ENCODE assay signal across 2 cellular contexts in the genomic region with DNA sequence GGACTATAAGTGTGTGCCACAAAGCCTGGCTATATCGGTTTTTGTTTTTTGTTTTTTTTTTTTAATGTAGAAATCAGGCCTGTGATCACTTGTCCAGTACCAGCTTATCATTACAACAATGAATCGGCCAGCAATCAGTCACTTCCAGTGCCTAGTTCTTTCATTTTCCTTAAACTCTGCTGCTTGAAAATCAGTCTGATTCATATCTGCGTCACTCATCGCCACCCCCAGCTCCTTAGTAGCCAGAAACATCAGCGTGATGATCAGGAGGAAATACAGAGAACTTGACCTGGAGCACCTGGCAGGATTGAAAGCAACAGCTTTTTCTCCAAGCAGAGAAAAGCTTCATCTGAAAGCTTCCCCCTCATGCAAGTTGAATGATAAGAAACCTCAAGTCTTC.
A peak's percentile ranks its signal among the peaks of the same experiment; 100 is the strongest.
TF ChIP-seq lines count a peak whose summit lies in the region.

No MANE protein-coding gene starts in this region.

TF ChIP-seq in A549, 52 proteins besides CTCF, POLR2A, EP300 and RAD21 (continued from another document and continues in another):
- TF ChIP-seq, protein P1, sequence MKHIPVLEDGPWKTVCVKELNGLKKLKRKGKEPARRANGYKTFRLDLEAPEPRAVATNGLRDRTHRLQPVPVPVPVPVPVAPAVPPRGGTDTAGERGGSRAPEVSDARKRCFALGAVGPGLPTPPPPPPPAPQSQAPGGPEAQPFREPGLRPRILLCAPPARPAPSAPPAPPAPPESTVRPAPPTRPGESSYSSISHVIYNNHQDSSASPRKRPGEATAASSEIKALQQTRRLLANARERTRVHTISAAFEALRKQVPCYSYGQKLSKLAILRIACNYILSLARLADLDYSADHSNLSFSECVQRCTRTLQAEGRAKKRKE (CRISPR knock-in tag; IDR thresholded peaks at IDR 0.05; ENCODE audit: low read depth), result peak; percentile 44; the same call in 1 of the 2 replicates
- TF ChIP-seq, protein P2, sequence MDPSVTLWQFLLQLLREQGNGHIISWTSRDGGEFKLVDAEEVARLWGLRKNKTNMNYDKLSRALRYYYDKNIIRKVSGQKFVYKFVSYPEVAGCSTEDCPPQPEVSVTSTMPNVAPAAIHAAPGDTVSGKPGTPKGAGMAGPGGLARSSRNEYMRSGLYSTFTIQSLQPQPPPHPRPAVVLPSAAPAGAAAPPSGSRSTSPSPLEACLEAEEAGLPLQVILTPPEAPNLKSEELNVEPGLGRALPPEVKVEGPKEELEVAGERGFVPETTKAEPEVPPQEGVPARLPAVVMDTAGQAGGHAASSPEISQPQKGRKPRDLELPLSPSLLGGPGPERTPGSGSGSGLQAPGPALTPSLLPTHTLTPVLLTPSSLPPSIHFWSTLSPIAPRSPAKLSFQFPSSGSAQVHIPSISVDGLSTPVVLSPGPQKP (IDR thresholded peaks at IDR 0.05; ENCODE audit: low read depth, low read length), result no peak
- TF ChIP-seq CHD2 (IDR thresholded peaks at IDR 0.05; ENCODE audit: low read length, partially characterized antibody) (no peak), ZFP36 (IDR thresholded peaks at IDR 0.05; ENCODE audit: borderline replicate concordance, partially characterized antibody) (no peak), ZSCAN20 (CRISPR knock-in tag; IDR thresholded peaks at IDR 0.05) (no peak), TP53 (CRISPR knock-in tag; IDR thresholded peaks at IDR 0.05) (no peak), HOXA7 (CRISPR knock-in tag; IDR thresholded peaks at IDR 0.05) (no peak), TFCP2L1 (CRISPR knock-in tag; IDR thresholded peaks at IDR 0.05) (no peak), ZNF302 (CRISPR knock-in tag; IDR thresholded peaks at IDR 0.05) (no peak), FOSB (CRISPR knock-in tag; IDR thresholded peaks at IDR 0.05) (no peak), HOXB13 (CRISPR knock-in tag; IDR thresholded peaks at IDR 0.05; ENCODE audit: low read depth) (0 out of 2 replicates have a peak, but pooled peaks have one; percentile 38), MAZ (IDR thresholded peaks at IDR 0.05; ENCODE audit: borderline replicate concordance, low read depth, low read length) (no peak), PHF8 (IDR thresholded peaks at IDR 0.05; ENCODE audit: borderline replicate concordance, low read depth) (no peak), CEBPB (IDR thresholded peaks at IDR 0.05) (no peak; a peak in 1 of 4 replicates), JUN (IDR thresholded peaks at IDR 0.05) (peak; percentile 18 to 57; a peak in 2 of 5 replicates), NFE2L2 (conservative IDR thresholded peaks at IDR 0.05; ENCODE audit: low read length) (no peak), CBX2 (IDR thresholded peaks at IDR 0.05; ENCODE audit: borderline replicate concordance, low read depth) (no peak), EHMT2 (IDR thresholded peaks at IDR 0.05; ENCODE audit: low read depth) (no peak), HOXB5 (CRISPR knock-in tag; IDR thresholded peaks at IDR 0.05) (no peak), HDAC2 (IDR thresholded peaks at IDR 0.05) (no peak), FOSL2 (IDR thresholded peaks at IDR 0.05) (peak; percentile 83), FOSL2 (CRISPR knock-in tag; IDR thresholded peaks at IDR 0.05) (peak; percentile 80), KDM1A (IDR thresholded peaks at IDR 0.05; ENCODE audit: low read depth) (no peak), CHD4 (IDR thresholded peaks at IDR 0.05; ENCODE audit: borderline replicate concordance) (no peak), EHF (CRISPR knock-in tag; IDR thresholded peaks at IDR 0.05) (no peak), JUNB (IDR thresholded peaks at IDR 0.05) (peak; percentile 73), SMC3 (IDR thresholded peaks at IDR 0.05) (peak; percentile 29; the same call in 2 of the 3 replicates), POLR2AphosphoS2 (conservative IDR thresholded peaks at IDR 0.05; ENCODE audit: low read length) (no peak), KDM5A (IDR thresholded peaks at IDR 0.05) (no peak)
- TF ChIP-seq, protein P3, sequence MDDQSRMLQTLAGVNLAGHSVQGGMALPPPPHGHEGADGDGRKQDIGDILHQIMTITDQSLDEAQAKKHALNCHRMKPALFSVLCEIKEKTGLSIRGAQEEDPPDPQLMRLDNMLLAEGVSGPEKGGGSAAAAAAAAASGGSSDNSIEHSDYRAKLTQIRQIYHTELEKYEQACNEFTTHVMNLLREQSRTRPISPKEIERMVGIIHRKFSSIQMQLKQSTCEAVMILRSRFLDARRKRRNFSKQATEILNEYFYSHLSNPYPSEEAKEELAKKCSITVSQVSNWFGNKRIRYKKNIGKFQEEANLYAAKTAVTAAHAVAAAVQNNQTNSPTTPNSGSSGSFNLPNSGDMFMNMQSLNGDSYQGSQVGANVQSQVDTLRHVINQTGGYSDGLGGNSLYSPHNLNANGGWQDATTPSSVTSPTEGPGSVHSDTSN (IDR thresholded peaks at IDR 0.05), result no peak
- TF ChIP-seq, protein P4, sequence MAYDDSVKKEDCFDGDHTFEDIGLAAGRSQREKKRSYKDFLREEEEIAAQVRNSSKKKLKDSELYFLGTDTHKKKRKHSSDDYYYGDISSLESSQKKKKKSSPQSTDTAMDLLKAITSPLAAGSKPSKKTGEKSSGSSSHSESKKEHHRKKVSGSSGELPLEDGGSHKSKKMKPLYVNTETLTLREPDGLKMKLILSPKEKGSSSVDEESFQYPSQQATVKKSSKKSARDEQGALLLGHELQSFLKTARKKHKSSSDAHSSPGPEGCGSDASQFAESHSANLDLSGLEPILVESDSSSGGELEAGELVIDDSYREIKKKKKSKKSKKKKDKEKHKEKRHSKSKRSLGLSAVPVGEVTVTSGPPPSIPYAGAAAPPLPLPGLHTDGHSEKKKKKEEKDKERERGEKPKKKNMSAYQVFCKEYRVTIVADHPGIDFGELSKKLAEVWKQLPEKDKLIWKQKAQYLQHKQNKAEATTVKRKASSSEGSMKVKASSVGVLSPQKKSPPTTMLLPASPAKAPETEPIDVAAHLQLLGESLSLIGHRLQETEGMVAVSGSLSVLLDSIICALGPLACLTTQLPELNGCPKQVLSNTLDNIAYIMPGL (CRISPR knock-in tag; IDR thresholded peaks at IDR 0.05; ENCODE audit: borderline replicate concordance), result no peak
- TF ChIP-seq, protein P5, sequence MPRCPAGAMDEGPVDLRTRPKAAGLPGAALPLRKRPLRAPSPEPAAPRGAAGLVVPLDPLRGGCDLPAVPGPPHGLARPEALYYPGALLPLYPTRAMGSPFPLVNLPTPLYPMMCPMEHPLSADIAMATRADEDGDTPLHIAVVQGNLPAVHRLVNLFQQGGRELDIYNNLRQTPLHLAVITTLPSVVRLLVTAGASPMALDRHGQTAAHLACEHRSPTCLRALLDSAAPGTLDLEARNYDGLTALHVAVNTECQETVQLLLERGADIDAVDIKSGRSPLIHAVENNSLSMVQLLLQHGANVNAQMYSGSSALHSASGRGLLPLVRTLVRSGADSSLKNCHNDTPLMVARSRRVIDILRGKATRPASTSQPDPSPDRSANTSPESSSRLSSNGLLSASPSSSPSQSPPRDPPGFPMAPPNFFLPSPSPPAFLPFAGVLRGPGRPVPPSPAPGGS (IDR thresholded peaks at IDR 0.05), result no peak
- TF ChIP-seq, protein P6, sequence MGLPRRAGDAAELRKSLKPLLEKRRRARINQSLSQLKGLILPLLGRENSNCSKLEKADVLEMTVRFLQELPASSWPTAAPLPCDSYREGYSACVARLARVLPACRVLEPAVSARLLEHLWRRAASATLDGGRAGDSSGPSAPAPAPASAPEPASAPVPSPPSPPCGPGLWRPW (IDR thresholded peaks at IDR 0.05), result no peak

TF ChIP-seq in HepG2, 621 proteins besides CTCF, POLR2A, EP300 and RAD21 (continued from another document):
- TF ChIP-seq ZNF17 (CRISPR knock-in tag; IDR thresholded peaks at IDR 0.05), result no peak
- no peak for TF ChIP-seq ZNF878 (CRISPR knock-in tag; IDR thresholded peaks at IDR 0.05)
- TF ChIP-seq PCBP1 (IDR thresholded peaks at IDR 0.05; ENCODE audit: borderline replicate concordance, low read depth, low read length), result no peak
- TF ChIP-seq ZNF564 (CRISPR knock-in tag; IDR thresholded peaks at IDR 0.05), result no peak
TF ChIP-seq in HepG2: peak in this region for 0.
